In genomic region chr7:18798018-18798906, GRCh38 we compare ENCODE assay signal across 28 cellular contexts.
DNase-seq lines count a peak whose midpoint lies in the region; FAIRE-seq and TF ChIP-seq lines count a peak whose summit lies in the region.
"Had no signal": no experiment of that assay in that cellular context is flagged by ENCODE, and none has a peak within 500 bp of the region (broad histone marks: within the 10 kb centered on the region; RNA-seq: fewer than 3 reads in every experiment).

No MANE protein-coding gene starts in this region.

- in situ Hi-C loops in astrocyte of the spinal cord (cut with HindIII; ENCODE audit: low sequenced_read_pairs): no loop called here

- DNase-seq in GM12892 (ENCODE audit: insufficient read length) (no peak), M059J (ENCODE audit: low read depth) (peak; percentile 91), astrocyte of the spinal cord (ENCODE audit: low read depth, low spot score) (peak; percentile 87), nephron progenitor cell (no peak), NCI-H128 (lab: John Stamatoyannopoulos, UW; ENCODE audit: unreplicated experiment) (no peak), pons (ENCODE audit: low spot score) (no peak), NCI-H82 (lab: John Stamatoyannopoulos, UW) (no peak)
- no peak for DNase-seq in activated naive CD4-positive, alpha-beta T cell treated with anti-CD3 and anti-CD28 coated beads, Interleukin-2, amount 50 U/mL, for 16 hours
- DNase-seq: activated CD4-positive, alpha-beta T cell treated with anti-CD3 and anti-CD28 coated beads for 4 hours; activated CD8-positive, alpha-beta memory T cell treated with anti-CD3 and anti-CD28 coated beads for 24 hours; activated gamma-delta T cell; activated T-cell treated with anti-CD3 and anti-CD28 coated beads, Interleukin-2, amount 50 U/mL, for 1 hour; COR-L47; DMS79 treated with DMSO at 0.1 percent for 48 hours; GOT3; immature natural killer cell; NCI-H1417 treated with DMSO at 0.1 percent for 48 hours; NCI-H2081; NCI-H345; NCI-H748 treated with DMSO at 0.1 percent for 48 hours; RPMI8226; stimulated activated naive CD4-positive, alpha-beta T cell had no signal

- FAIRE-seq in GM12892 (lab: Jason Lieb, UNC): peak; percentile 30
- FAIRE-seq: colon had no signal

- H3K9me3 Mint-ChIP-seq in nephron progenitor cell: no peaks in the 10 kb centered on the region

- no peak overlapping the region for H3K4me3 ChIP-seq in astrocyte of the spinal cord (ENCODE audit: low read depth, low read length)
- H3K4me3 ChIP-seq: BLaER1 treated with 17β-estradiol and CSF1 and Interleukin-3, amounts not matched to agents 10 nM and 100 nM; breast epithelium; esophagus muscularis mucosa; gastroesophageal sphincter; hepatocyte had no signal

- H3K27me3 Mint-ChIP-seq in nephron progenitor cell (ENCODE audit: low read depth, poor library complexity): no peaks in the 10 kb centered on the region

- H3K4me1 Mint-ChIP-seq in nephron progenitor cell: peaks cover 12% of the 10 kb centered on the region
- H3K4me1 Mint-ChIP-seq: immature natural killer cell had no signal

- no peak for TF ChIP-seq POLR2A in GM12892 (IDR thresholded peaks at IDR 0.05; ENCODE audit: low read depth, low read length)

- H3K4me3 Mint-ChIP-seq in nephron progenitor cell: no peak overlapping the region
- H3K4me3 Mint-ChIP-seq: immature natural killer cell had no signal

- TF ChIP-seq CTCF in astrocyte of the spinal cord (IDR thresholded peaks at IDR 0.05; ENCODE audit: low read depth, low read length) (no peak), nephron progenitor cell (IDR thresholded peaks at IDR 0.05) (no peak)

- peak overlapping the region; percentile 15 for H3K27ac Mint-ChIP-seq in nephron progenitor cell
- H3K27ac Mint-ChIP-seq: immature natural killer cell had no signal

- H3K36me3 Mint-ChIP-seq in nephron progenitor cell (ENCODE audit: low read depth): no peaks in the 10 kb centered on the region
- H3K36me3 Mint-ChIP-seq: immature natural killer cell had no signal

Comparison
In these comparisons a context has a peak if more than half of its experiments do, and no peak if none do; other contexts are left out.
1. DNase-seq: peak in M059J (single experiment) and astrocyte of the spinal cord (single experiment); none in GM12892 (single experiment), nephron progenitor cell (single experiment), NCI-H128 (single experiment), activated naive CD4-positive, alpha-beta T cell treated with anti-CD3 and anti-CD28 coated beads, Interleukin-2, amount 50 U/mL, for 16 hours (single experiment), pons (single experiment) and NCI-H82 (single experiment).